Comparison of ENCODE assay signal across 1 cellular context in the genomic region with DNA sequence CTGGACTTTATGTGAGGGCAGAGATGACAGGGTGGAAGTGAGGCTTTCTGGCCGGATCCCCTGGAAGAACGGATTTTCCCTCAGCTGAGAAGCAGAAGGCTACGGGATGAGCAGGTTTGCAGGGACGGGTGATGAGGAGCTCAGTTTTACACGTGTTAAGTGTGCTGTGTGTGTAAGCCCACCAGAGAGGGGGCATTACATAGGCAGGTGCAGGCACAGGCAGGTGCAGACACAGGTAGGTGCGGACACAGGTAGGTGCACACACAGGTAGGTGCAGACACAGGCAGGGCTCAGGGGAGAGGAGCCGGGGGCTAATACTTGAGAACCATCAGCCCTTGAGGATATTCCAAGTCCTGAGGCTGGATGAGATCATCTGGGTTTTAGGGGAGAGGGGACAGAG.
TF ChIP-seq lines count a peak whose summit lies in the region.

No MANE protein-coding gene starts in this region.

TF ChIP-seq in IMR-90, 13 proteins besides CTCF, POLR2A, EP300 and RAD21 (continued from another document):
- no peak for TF ChIP-seq RFX5 (IDR thresholded peaks at IDR 0.05; ENCODE audit: low read depth, low read length)
- no peak for TF ChIP-seq MXI1 (IDR thresholded peaks at IDR 0.05; ENCODE audit: borderline replicate concordance, low read depth, low read length)
- no peak for TF ChIP-seq BHLHE40 (IDR thresholded peaks at IDR 0.05; ENCODE audit: low read depth, low read length)
- no peak for TF ChIP-seq CEBPB (IDR thresholded peaks at IDR 0.05; ENCODE audit: low read depth, low read length)
- TF ChIP-seq CHD1 (IDR thresholded peaks at IDR 0.05; ENCODE audit: low read depth, low read length): no peak
- no peak for TF ChIP-seq FOS (IDR thresholded peaks at IDR 0.05; ENCODE audit: low read depth, low read length)
- TF ChIP-seq RCOR1 (IDR thresholded peaks at IDR 0.05; ENCODE audit: insufficient replicate concordance, low read length): no peak
- no peak for TF ChIP-seq MAZ (IDR thresholded peaks at IDR 0.05; ENCODE audit: borderline replicate concordance, low read depth, low read length)
- TF ChIP-seq, protein P1, sequence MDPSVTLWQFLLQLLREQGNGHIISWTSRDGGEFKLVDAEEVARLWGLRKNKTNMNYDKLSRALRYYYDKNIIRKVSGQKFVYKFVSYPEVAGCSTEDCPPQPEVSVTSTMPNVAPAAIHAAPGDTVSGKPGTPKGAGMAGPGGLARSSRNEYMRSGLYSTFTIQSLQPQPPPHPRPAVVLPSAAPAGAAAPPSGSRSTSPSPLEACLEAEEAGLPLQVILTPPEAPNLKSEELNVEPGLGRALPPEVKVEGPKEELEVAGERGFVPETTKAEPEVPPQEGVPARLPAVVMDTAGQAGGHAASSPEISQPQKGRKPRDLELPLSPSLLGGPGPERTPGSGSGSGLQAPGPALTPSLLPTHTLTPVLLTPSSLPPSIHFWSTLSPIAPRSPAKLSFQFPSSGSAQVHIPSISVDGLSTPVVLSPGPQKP (IDR thresholded peaks at IDR 0.05; ENCODE audit: borderline replicate concordance, low read depth, low read length): no peak
- TF ChIP-seq MAFK (IDR thresholded peaks at IDR 0.05; ENCODE audit: low read depth, low read length): no peak
- TF ChIP-seq SMC3 (IDR thresholded peaks at IDR 0.05; ENCODE audit: low read depth, low read length): no peak
- TF ChIP-seq, protein P2, sequence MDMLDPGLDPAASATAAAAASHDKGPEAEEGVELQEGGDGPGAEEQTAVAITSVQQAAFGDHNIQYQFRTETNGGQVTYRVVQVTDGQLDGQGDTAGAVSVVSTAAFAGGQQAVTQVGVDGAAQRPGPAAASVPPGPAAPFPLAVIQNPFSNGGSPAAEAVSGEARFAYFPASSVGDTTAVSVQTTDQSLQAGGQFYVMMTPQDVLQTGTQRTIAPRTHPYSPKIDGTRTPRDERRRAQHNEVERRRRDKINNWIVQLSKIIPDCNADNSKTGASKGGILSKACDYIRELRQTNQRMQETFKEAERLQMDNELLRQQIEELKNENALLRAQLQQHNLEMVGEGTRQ (IDR thresholded peaks at IDR 0.05; ENCODE audit: low read depth, low read length): no peak
